In the genomic region with DNA sequence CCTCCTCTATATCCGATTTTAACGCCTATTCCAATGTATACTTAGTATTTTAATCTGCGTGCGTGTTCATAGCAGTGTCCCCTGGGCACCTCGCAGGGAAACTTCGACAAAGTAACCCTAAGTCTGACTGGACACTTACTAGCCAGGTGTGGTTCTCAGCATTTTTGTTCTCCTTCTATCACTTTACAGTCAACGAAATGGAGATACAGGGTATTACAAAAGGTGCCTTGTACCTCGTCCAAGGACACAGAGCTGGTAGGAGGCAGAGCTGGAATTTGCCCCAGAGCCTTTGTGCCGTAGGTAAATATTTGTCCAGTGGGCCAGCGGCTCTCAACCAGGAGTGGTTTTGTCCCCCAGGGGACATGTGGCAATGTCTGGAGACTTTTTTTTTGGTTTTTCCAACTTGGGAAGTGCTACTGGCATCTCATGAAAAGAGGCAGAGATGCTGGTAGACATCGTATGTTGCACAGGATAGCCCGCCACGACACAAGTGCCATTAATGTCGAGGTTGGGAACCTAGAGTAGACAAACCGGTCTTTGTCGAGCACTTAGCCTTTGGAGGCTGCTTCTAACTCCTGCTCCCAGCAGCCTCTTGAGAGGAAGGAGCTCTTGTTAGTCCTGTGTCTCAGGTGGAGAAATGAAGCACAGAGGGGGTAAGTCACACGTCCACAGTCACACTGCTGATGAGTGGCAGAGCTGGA, we compare ENCODE assay signal across 1 cellular context.
TF ChIP-seq lines count a peak whose summit lies in the region.

No MANE protein-coding gene starts in this region.

TF ChIP-seq in K562, 482 proteins besides CTCF, POLR2A, EP300 and RAD21:
- TF ChIP-seq, protein P1, sequence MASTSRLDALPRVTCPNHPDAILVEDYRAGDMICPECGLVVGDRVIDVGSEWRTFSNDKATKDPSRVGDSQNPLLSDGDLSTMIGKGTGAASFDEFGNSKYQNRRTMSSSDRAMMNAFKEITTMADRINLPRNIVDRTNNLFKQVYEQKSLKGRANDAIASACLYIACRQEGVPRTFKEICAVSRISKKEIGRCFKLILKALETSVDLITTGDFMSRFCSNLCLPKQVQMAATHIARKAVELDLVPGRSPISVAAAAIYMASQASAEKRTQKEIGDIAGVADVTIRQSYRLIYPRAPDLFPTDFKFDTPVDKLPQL (IDR thresholded peaks at IDR 0.05; ENCODE audit: extremely low read depth, insufficient read length): no peak
- TF ChIP-seq JUN (IDR thresholded peaks at IDR 0.05; ENCODE audit: borderline replicate concordance, low read depth, low read length): no peak
- no peak for TF ChIP-seq JUN (CRISPR knock-in tag; IDR thresholded peaks at IDR 0.05; ENCODE audit: borderline replicate concordance)
- no peak for TF ChIP-seq HNRNPH1 (optimal IDR thresholded peaks at IDR 0.05; ENCODE audit: low read depth, low read length)
- TF ChIP-seq, protein P2, sequence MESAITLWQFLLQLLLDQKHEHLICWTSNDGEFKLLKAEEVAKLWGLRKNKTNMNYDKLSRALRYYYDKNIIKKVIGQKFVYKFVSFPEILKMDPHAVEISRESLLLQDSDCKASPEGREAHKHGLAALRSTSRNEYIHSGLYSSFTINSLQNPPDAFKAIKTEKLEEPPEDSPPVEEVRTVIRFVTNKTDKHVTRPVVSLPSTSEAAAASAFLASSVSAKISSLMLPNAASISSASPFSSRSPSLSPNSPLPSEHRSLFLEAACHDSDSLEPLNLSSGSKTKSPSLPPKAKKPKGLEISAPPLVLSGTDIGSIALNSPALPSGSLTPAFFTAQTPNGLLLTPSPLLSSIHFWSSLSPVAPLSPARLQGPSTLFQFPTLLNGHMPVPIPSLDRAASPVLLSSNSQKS (CRISPR knock-in tag; IDR thresholded peaks at IDR 0.05): no peak
- TF ChIP-seq IFI16 (CRISPR knock-in tag; IDR thresholded peaks at IDR 0.05): no peak
- no peak for TF ChIP-seq TRIM24 (IDR thresholded peaks at IDR 0.05)
- no peak for TF ChIP-seq FUS (optimal IDR thresholded peaks at IDR 0.05; ENCODE audit: low read depth, low read length)
- no peak for TF ChIP-seq PHB (CRISPR knock-in tag; IDR thresholded peaks at IDR 0.05)
- TF ChIP-seq RBM22 (IDR thresholded peaks at IDR 0.05; ENCODE audit: low read depth, low read length, poor library complexity, severe bottlenecking): no peak
- TF ChIP-seq CEBPG (CRISPR knock-in tag; IDR thresholded peaks at IDR 0.05): no peak
- no peak for TF ChIP-seq CEBPG (tag; conservative IDR thresholded peaks at IDR 0.05 in 1 of 2, IDR thresholded peaks at IDR 0.05 in 1 of 2)
- no peak for TF ChIP-seq ZNF384 (IDR thresholded peaks at IDR 0.05; ENCODE audit: low read depth, low read length)
- no peak for TF ChIP-seq TAF7 (tag; IDR thresholded peaks at IDR 0.05)
- TF ChIP-seq LARP7 (IDR thresholded peaks at IDR 0.05): no peak
- TF ChIP-seq RBM25 (IDR thresholded peaks at IDR 0.05; ENCODE audit: low read depth, low read length, severe bottlenecking): no peak
- no peak for TF ChIP-seq PTTG1 (tag; IDR thresholded peaks at IDR 0.05; ENCODE audit: low read depth)
TF ChIP-seq in K562: peak in this region for 0.
